ENCODE assay signal across 15 cellular contexts in genomic region chr10:26627320-26627719, GRCh38.
DNase-seq lines count a peak whose midpoint lies in the region; ATAC-seq and TF ChIP-seq lines count a peak whose summit lies in the region.
"Had no signal": no experiment of that assay in that cellular context is flagged by ENCODE, and none has a peak within 500 bp of the region (broad histone marks: within the 10 kb centered on the region; RNA-seq: fewer than 3 reads in every experiment).

No MANE protein-coding gene starts in this region.

- H3K36me3 Mint-ChIP-seq in activated naive CD8-positive, alpha-beta T cell treated with anti-CD3 and anti-CD28 coated beads for 36 hours, result no peaks in the 10 kb centered on the region

- peaks cover 7% of the 10 kb centered on the region for H3K27me3 Mint-ChIP-seq in activated naive CD8-positive, alpha-beta T cell treated with anti-CD3 and anti-CD28 coated beads for 36 hours

- H3K27ac Mint-ChIP-seq in activated naive CD8-positive, alpha-beta T cell treated with anti-CD3 and anti-CD28 coated beads for 36 hours, result no peak overlapping the region
- H3K27ac Mint-ChIP-seq: activated naive CD8-positive, alpha-beta T cell treated with anti-CD3 and anti-CD28 coated beads, Interleukin-2, amount 50 U/mL, for 24 hours; T-helper 17 cell had no signal

- peaks cover 11% of the 10 kb centered on the region for H3K4me1 Mint-ChIP-seq in activated naive CD8-positive, alpha-beta T cell treated with anti-CD3 and anti-CD28 coated beads for 36 hours
- H3K4me1 Mint-ChIP-seq: T-helper 17 cell had no signal

- TF ChIP-seq CTCF in epithelial cell of esophagus (IDR thresholded peaks at IDR 0.05; ENCODE audit: insufficient read depth, low read depth, low read length, missing control alignments) (peak; percentile 26), upper lobe of right lung (IDR thresholded peaks at IDR 0.05) (no peak)

- no peaks in the 10 kb centered on the region for H3K4me1 ChIP-seq in upper lobe of right lung

- intact Hi-C loops in upper lobe of right lung (cut with DNase I), result no loop called here

- no peaks in the 10 kb centered on the region for H3K36me3 ChIP-seq in upper lobe of right lung

- H3K27me3 ChIP-seq in upper lobe of right lung, result no peaks in the 10 kb centered on the region

- DNase-seq in SIG-M5 treated with dmso at 0.1 percent for 504 hours (lab: John Stamatoyannopoulos, UW; ENCODE audit: unreplicated experiment) (peak; percentile 8), SIG-M5 (lab: John Stamatoyannopoulos, UW) (no peak), MV-4-11 (lab: John Stamatoyannopoulos, UW) (peak; percentile 27), epithelial cell of esophagus (ENCODE audit: low read depth) (no peak), upper lobe of right lung (no peak), dermis blood vessel endothelial cell (no peak)
- no peak for DNase-seq in activated naive CD8-positive, alpha-beta T cell treated with anti-CD3 and anti-CD28 coated beads for 36 hours
- DNase-seq: activated naive CD8-positive, alpha-beta T cell treated with anti-CD3 and anti-CD28 coated beads, Interleukin-2, amount 50 U/mL, for 24 hours; HCEC 1CT; NCI-H1048; NK-92 treated with Interleukin-12 subunit alpha and Interleukin-12 subunit beta, amount 100 ng/mL, for 24 hours; posterior cingulate gyrus; stimulated activated CD4-positive, alpha-beta T cell treated with anti-CD3 and anti-CD28 coated beads, Interleukin-2, amount 100 ng/mL, for 48 hours; T-helper 17 cell had no signal

- ATAC-seq in upper lobe of right lung (peak; percentile 60), GM21786 (IDR thresholded peaks at IDR 0.05; ENCODE audit: unreplicated experiment) (no peak)
- ATAC-seq: activated naive CD8-positive, alpha-beta T cell treated with anti-CD3 and anti-CD28 coated beads, Interleukin-2, amount 50 U/mL, for 24 hours; T-helper 17 cell had no signal

- no peaks in the 10 kb centered on the region for H3K9me3 ChIP-seq in upper lobe of right lung

- H3K4me3 ChIP-seq in epithelial cell of esophagus (ENCODE audit: low read length) (no peak overlapping the region), upper lobe of right lung (no peak overlapping the region)

- no peaks in the 10 kb centered on the region for H3K9me3 Mint-ChIP-seq in activated naive CD8-positive, alpha-beta T cell treated with anti-CD3 and anti-CD28 coated beads for 36 hours
- H3K9me3 Mint-ChIP-seq: activated naive CD8-positive, alpha-beta T cell treated with anti-CD3 and anti-CD28 coated beads, Interleukin-2, amount 50 U/mL, for 24 hours had no signal

- no peak overlapping the region for H3K4me3 Mint-ChIP-seq in activated naive CD8-positive, alpha-beta T cell treated with anti-CD3 and anti-CD28 coated beads for 36 hours
- H3K4me3 Mint-ChIP-seq: activated naive CD8-positive, alpha-beta T cell treated with anti-CD3 and anti-CD28 coated beads, Interleukin-2, amount 50 U/mL, for 24 hours; T-helper 17 cell had no signal

- no peak overlapping the region for H3K27ac ChIP-seq in upper lobe of right lung

Comparison
In these comparisons a context has a peak if more than half of its experiments do, and no peak if none do; other contexts are left out.
1. DNase-seq: peak in SIG-M5 treated with dmso at 0.1 percent for 504 hours (single experiment) and MV-4-11 (single experiment); none in SIG-M5 (single experiment), epithelial cell of esophagus (single experiment), upper lobe of right lung (single experiment), dermis blood vessel endothelial cell (single experiment) and activated naive CD8-positive, alpha-beta T cell treated with anti-CD3 and anti-CD28 coated beads for 36 hours (single experiment).